Comparison of ENCODE assay signal across 1 cellular context in the genomic region with DNA sequence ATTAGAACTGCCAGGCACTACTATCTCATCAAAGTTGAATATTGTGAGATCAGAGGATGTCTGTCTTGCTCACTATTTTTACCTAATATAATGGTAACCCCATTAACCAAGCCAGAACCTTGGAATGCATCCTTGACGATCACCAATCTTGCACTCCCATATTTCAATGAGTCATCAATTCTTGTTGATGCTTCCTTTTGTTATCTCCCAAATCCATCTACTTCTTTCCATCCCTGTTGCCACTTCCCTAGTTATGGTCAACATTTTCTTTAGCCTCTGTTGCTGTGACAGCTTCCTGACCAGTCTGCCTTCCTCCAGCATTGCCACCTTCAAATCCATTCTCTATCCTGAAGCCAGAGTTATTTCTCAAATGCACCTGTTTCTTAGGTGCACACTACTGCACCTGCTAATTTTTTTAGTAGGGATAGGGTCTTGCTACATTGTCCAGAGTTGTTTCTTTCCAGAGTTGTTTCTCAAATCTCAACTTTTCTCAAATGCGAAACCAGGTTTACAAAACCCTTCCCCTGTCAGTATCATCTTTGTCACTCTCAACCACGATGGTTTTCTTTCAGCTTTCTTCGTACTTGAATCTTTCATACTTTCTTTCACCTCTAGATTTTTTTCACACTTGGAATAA.
TF ChIP-seq lines count a peak whose summit lies in the region.

No MANE protein-coding gene starts in this region.

TF ChIP-seq in K562, 482 proteins besides CTCF, POLR2A, EP300 and RAD21 (continued from another document and continues in another):
- no peak for TF ChIP-seq ARID3A (IDR thresholded peaks at IDR 0.05; ENCODE audit: borderline replicate concordance, low read depth, low read length)
- no peak for TF ChIP-seq CEBPB (tag; IDR thresholded peaks at IDR 0.05)
- no peak for TF ChIP-seq ZNF408 (CRISPR knock-in tag; IDR thresholded peaks at IDR 0.05; ENCODE audit: low read depth)
- TF ChIP-seq MXD1 (CRISPR knock-in tag; IDR thresholded peaks at IDR 0.05; ENCODE audit: borderline replicate concordance, poor library complexity, severe bottlenecking), result no peak
- TF ChIP-seq, protein P1, sequence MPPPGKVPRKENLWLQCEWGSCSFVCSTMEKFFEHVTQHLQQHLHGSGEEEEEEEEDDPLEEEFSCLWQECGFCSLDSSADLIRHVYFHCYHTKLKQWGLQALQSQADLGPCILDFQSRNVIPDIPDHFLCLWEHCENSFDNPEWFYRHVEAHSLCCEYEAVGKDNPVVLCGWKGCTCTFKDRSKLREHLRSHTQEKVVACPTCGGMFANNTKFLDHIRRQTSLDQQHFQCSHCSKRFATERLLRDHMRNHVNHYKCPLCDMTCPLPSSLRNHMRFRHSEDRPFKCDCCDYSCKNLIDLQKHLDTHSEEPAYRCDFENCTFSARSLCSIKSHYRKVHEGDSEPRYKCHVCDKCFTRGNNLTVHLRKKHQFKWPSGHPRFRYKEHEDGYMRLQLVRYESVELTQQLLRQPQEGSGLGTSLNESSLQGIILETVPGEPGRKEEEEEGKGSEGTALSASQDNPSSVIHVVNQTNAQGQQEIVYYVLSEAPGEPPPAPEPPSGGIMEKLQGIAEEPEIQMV (tag; conservative IDR thresholded peaks at IDR 0.05; ENCODE audit: low read depth), result no peak
- no peak for TF ChIP-seq CREM (IDR thresholded peaks at IDR 0.05; ENCODE audit: low read depth)
- TF ChIP-seq HMG20B (CRISPR knock-in tag; IDR thresholded peaks at IDR 0.05), result no peak
- TF ChIP-seq ETV1 (tag; conservative IDR thresholded peaks at IDR 0.05; ENCODE audit: low read depth), result no peak
- no peak for TF ChIP-seq ZNF24 (IDR thresholded peaks at IDR 0.05)
- no peak for TF ChIP-seq NR2C2 (CRISPR knock-in tag; IDR thresholded peaks at IDR 0.05)
- no peak; the same call in 1 of the 2 replicates for TF ChIP-seq NR2C2 (tag; IDR thresholded peaks at IDR 0.05)
- TF ChIP-seq NR3C1 (CRISPR knock-in tag; IDR thresholded peaks at IDR 0.05), result no peak
- no peak for TF ChIP-seq ILF3 (IDR thresholded peaks at IDR 0.05; ENCODE audit: borderline replicate concordance)
- TF ChIP-seq ZNF239 (CRISPR knock-in tag; IDR thresholded peaks at IDR 0.05), result no peak
- no peak for TF ChIP-seq CEBPG (CRISPR knock-in tag; IDR thresholded peaks at IDR 0.05)
- no peak for TF ChIP-seq CEBPG (tag; conservative IDR thresholded peaks at IDR 0.05 in 1 of 2, IDR thresholded peaks at IDR 0.05 in 1 of 2)
- no peak for TF ChIP-seq RNF219 (CRISPR knock-in tag; IDR thresholded peaks at IDR 0.05)
- no peak; a peak in 1 of 4 replicates for TF ChIP-seq TEAD1 (CRISPR knock-in tag; IDR thresholded peaks at IDR 0.05)
- TF ChIP-seq SMARCC2 (IDR thresholded peaks at IDR 0.05; ENCODE audit: low read depth), result no peak
- no peak for TF ChIP-seq E2F8 (IDR thresholded peaks at IDR 0.05; ENCODE audit: low read depth, partially characterized antibody)
- TF ChIP-seq SAP30 (IDR thresholded peaks at IDR 0.05; ENCODE audit: borderline replicate concordance, insufficient read depth, low read depth, low read length, poor library complexity, severe bottlenecking), result no peak
- no peak for TF ChIP-seq CBFA2T2 (conservative IDR thresholded peaks at IDR 0.05)
- TF ChIP-seq ZNF76 (CRISPR knock-in tag; IDR thresholded peaks at IDR 0.05; ENCODE audit: borderline replicate concordance), result no peak
- TF ChIP-seq ELF2 (CRISPR knock-in tag; IDR thresholded peaks at IDR 0.05), result peak; percentile 65; the same call in 1 of the 2 replicates
- TF ChIP-seq PTBP1 (IDR thresholded peaks at IDR 0.05; ENCODE audit: low read depth, low read length), result no peak
- TF ChIP-seq MYC (IDR thresholded peaks at IDR 0.05; ENCODE audit: low read depth, low read length), result no peak
- TF ChIP-seq MYC (CRISPR knock-in tag; IDR thresholded peaks at IDR 0.05; ENCODE audit: borderline replicate concordance, low read depth), result 0 out of 2 replicates have a peak, but pooled peaks have one; percentile 11
- TF ChIP-seq DIDO1 (tag; IDR thresholded peaks at IDR 0.05; ENCODE audit: low read depth), result no peak
- TF ChIP-seq SNRNP70 (optimal IDR thresholded peaks at IDR 0.05; ENCODE audit: low read depth, low read length), result no peak
- TF ChIP-seq PREB (CRISPR knock-in tag; IDR thresholded peaks at IDR 0.05), result no peak
- TF ChIP-seq, protein P2, sequence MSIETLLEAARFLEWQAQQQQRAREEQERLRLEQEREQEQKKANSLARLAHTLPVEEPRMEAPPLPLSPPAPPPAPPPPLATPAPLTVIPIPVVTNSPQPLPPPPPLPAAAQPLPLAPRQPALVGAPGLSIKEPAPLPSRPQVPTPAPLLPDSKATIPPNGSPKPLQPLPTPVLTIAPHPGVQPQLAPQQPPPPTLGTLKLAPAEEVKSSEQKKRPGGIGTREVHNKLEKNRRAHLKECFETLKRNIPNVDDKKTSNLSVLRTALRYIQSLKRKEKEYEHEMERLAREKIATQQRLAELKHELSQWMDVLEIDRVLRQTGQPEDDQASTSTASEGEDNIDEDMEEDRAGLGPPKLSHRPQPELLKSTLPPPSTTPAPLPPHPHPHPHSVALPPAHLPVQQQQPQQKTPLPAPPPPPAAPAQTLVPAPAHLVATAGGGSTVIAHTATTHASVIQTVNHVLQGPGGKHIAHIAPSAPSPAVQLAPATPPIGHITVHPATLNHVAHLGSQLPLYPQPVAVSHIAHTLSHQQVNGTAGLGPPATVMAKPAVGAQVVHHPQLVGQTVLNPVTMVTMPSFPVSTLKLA (conservative IDR thresholded peaks at IDR 0.05), result no peak
- no peak for TF ChIP-seq NR4A1 (CRISPR knock-in tag; IDR thresholded peaks at IDR 0.05)
- TF ChIP-seq NR4A1 (tag; IDR thresholded peaks at IDR 0.05), result no peak
- no peak for TF ChIP-seq ADNP (tag; IDR thresholded peaks at IDR 0.05)
- TF ChIP-seq RBM17 (IDR thresholded peaks at IDR 0.05; ENCODE audit: borderline replicate concordance, low read depth, low read length), result no peak
- TF ChIP-seq HMGN3 (IDR thresholded peaks at IDR 0.05; ENCODE audit: borderline replicate concordance, extremely low read depth, insufficient read length, low read depth, low read length), result no peak
- no peak for TF ChIP-seq ELF4 (CRISPR knock-in tag; IDR thresholded peaks at IDR 0.05)
- TF ChIP-seq GTF2F1 (IDR thresholded peaks at IDR 0.05; ENCODE audit: low read depth, low read length), result no peak
- no peak for TF ChIP-seq CBX1 (IDR thresholded peaks at IDR 0.05; ENCODE audit: low read depth)
- peak; percentile 76; the same call in 1 of the 2 replicates for TF ChIP-seq JUND (IDR thresholded peaks at IDR 0.05; ENCODE audit: borderline replicate concordance, low read depth, low read length)
- TF ChIP-seq JUND (tag; IDR thresholded peaks at IDR 0.05; ENCODE audit: borderline replicate concordance, low read depth, low read length), result no peak; the same call in 1 of the 3 replicates
- TF ChIP-seq PCBP1 (IDR thresholded peaks at IDR 0.05; ENCODE audit: low read depth, low read length, poor library complexity, severe bottlenecking), result no peak
- TF ChIP-seq TAF7 (tag; IDR thresholded peaks at IDR 0.05), result no peak
- peak; percentile 34; the same call in 1 of the 2 replicates for TF ChIP-seq ZNF121 (CRISPR knock-in tag; conservative IDR thresholded peaks at IDR 0.05)
- no peak for TF ChIP-seq ASH1L (IDR thresholded peaks at IDR 0.05; ENCODE audit: borderline replicate concordance, low read depth, partially characterized antibody)
- TF ChIP-seq ZNF395 (CRISPR knock-in tag; IDR thresholded peaks at IDR 0.05), result peak; percentile 53; the same call in 1 of the 2 replicates
- TF ChIP-seq RBM25 (IDR thresholded peaks at IDR 0.05; ENCODE audit: low read depth, low read length, severe bottlenecking), result no peak
- TF ChIP-seq MYNN (IDR thresholded peaks at IDR 0.05), result no peak
- no peak for TF ChIP-seq MYNN (CRISPR knock-in tag; IDR thresholded peaks at IDR 0.05)
